ENCODE assay signal across 1 cellular context in genomic region chr1:18955442-18956188, GRCh38.
A peak's percentile ranks its signal among the peaks of the same experiment; 100 is the strongest.
TF ChIP-seq lines count a peak whose summit lies in the region.

No MANE protein-coding gene starts in this region.

TF ChIP-seq in HepG2, 621 proteins besides CTCF, POLR2A, EP300 and RAD21 (continued from another document and continues in another):
- TF ChIP-seq, protein P1, sequence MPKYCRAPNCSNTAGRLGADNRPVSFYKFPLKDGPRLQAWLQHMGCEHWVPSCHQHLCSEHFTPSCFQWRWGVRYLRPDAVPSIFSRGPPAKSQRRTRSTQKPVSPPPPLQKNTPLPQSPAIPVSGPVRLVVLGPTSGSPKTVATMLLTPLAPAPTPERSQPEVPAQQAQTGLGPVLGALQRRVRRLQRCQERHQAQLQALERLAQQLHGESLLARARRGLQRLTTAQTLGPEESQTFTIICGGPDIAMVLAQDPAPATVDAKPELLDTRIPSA (CRISPR knock-in tag; IDR thresholded peaks at IDR 0.05; ENCODE audit: borderline replicate concordance), result peak; percentile 22; the same call in 1 of the 2 replicates
- TF ChIP-seq MTA3 (CRISPR knock-in tag; IDR thresholded peaks at IDR 0.05) (no peak), ZNF256 (CRISPR knock-in tag; conservative IDR thresholded peaks at IDR 0.05) (no peak), MED1 (CRISPR knock-in tag; IDR thresholded peaks at IDR 0.05) (0 out of 2 replicates have a peak, but pooled peaks have one; percentile 17), ZNF20 (CRISPR knock-in tag; IDR thresholded peaks at IDR 0.05) (no peak), ZNF607 (CRISPR knock-in tag; IDR thresholded peaks at IDR 0.05; ENCODE audit: borderline replicate concordance) (no peak), MEF2D (CRISPR knock-in tag; IDR thresholded peaks at IDR 0.05) (no peak), ZNF776 (CRISPR knock-in tag; IDR thresholded peaks at IDR 0.05) (peak; percentile 32; the same call in 1 of the 2 replicates), FOXO4 (CRISPR knock-in tag; conservative IDR thresholded peaks at IDR 0.05) (no peak), GATAD2A (CRISPR knock-in tag; IDR thresholded peaks at IDR 0.05) (no peak), GPN1 (CRISPR knock-in tag; IDR thresholded peaks at IDR 0.05; ENCODE audit: borderline replicate concordance) (no peak), DR1 (CRISPR knock-in tag; IDR thresholded peaks at IDR 0.05) (no peak), ZNF253 (CRISPR knock-in tag; IDR thresholded peaks at IDR 0.05; ENCODE audit: borderline replicate concordance) (no peak), ZNF263 (CRISPR knock-in tag; IDR thresholded peaks at IDR 0.05) (0 out of 2 replicates have a peak, but pooled peaks have one; percentile 9), ZNF747 (CRISPR knock-in tag; IDR thresholded peaks at IDR 0.05; ENCODE audit: borderline replicate concordance) (no peak), SALL2 (CRISPR knock-in tag; IDR thresholded peaks at IDR 0.05) (no peak), HMGA1 (CRISPR knock-in tag; conservative IDR thresholded peaks at IDR 0.05) (no peak), ZNF839 (CRISPR knock-in tag; IDR thresholded peaks at IDR 0.05; ENCODE audit: borderline replicate concordance) (no peak), RFX3 (CRISPR knock-in tag; IDR thresholded peaks at IDR 0.05) (no peak), ZNF275 (CRISPR knock-in tag; IDR thresholded peaks at IDR 0.05; ENCODE audit: borderline replicate concordance) (no peak), SIN3A (IDR thresholded peaks at IDR 0.05; ENCODE audit: borderline replicate concordance, low read depth, low read length) (no peak), EEA1 (CRISPR knock-in tag; IDR thresholded peaks at IDR 0.05; ENCODE audit: borderline replicate concordance) (no peak), KLF6 (CRISPR knock-in tag; IDR thresholded peaks at IDR 0.05) (0 out of 2 replicates have a peak, but pooled peaks have one; percentile 36), CREB1 (IDR thresholded peaks at IDR 0.05) (no peak), CREB1 (CRISPR knock-in tag; IDR thresholded peaks at IDR 0.05) (no peak), ZSCAN29 (CRISPR knock-in tag; conservative IDR thresholded peaks at IDR 0.05) (no peak), ZNF235 (CRISPR knock-in tag; IDR thresholded peaks at IDR 0.05; ENCODE audit: borderline replicate concordance) (peak; percentile 83; the same call in 1 of the 2 replicates), TIGD3 (CRISPR knock-in tag; IDR thresholded peaks at IDR 0.05; ENCODE audit: borderline replicate concordance) (no peak), SMAD1 (CRISPR knock-in tag; IDR thresholded peaks at IDR 0.05; ENCODE audit: borderline replicate concordance, low read depth) (no peak), NR2F1 (CRISPR knock-in tag; IDR thresholded peaks at IDR 0.05) (no peak), ZNF615 (CRISPR knock-in tag; IDR thresholded peaks at IDR 0.05; ENCODE audit: borderline replicate concordance) (no peak), ZNF564 (CRISPR knock-in tag; IDR thresholded peaks at IDR 0.05) (no peak), MLLT10 (CRISPR knock-in tag; IDR thresholded peaks at IDR 0.05) (no peak), ZNF251 (CRISPR knock-in tag; IDR thresholded peaks at IDR 0.05) (no peak), YEATS4 (CRISPR knock-in tag; IDR thresholded peaks at IDR 0.05; ENCODE audit: borderline replicate concordance) (peak; percentile 20; the same call in 1 of the 2 replicates), ZNF670 (CRISPR knock-in tag; IDR thresholded peaks at IDR 0.05; ENCODE audit: borderline replicate concordance) (no peak), SETDB1 (CRISPR knock-in tag; IDR thresholded peaks at IDR 0.05; ENCODE audit: borderline replicate concordance) (no peak), ZNF282 (IDR thresholded peaks at IDR 0.05; ENCODE audit: partially characterized antibody) (no peak), CENPT (CRISPR knock-in tag; IDR thresholded peaks at IDR 0.05; ENCODE audit: low read depth) (no peak), HOXA5 (CRISPR knock-in tag; IDR thresholded peaks at IDR 0.05) (no peak), ZNF567 (CRISPR knock-in tag; IDR thresholded peaks at IDR 0.05; ENCODE audit: borderline replicate concordance) (no peak), RFX5 (IDR thresholded peaks at IDR 0.05; ENCODE audit: low read depth, low read length) (no peak), MYPOP (CRISPR knock-in tag; IDR thresholded peaks at IDR 0.05) (no peak)
- TF ChIP-seq, protein P2, sequence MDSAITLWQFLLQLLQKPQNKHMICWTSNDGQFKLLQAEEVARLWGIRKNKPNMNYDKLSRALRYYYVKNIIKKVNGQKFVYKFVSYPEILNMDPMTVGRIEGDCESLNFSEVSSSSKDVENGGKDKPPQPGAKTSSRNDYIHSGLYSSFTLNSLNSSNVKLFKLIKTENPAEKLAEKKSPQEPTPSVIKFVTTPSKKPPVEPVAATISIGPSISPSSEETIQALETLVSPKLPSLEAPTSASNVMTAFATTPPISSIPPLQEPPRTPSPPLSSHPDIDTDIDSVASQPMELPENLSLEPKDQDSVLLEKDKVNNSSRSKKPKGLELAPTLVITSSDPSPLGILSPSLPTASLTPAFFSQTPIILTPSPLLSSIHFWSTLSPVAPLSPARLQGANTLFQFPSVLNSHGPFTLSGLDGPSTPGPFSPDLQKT (CRISPR knock-in tag; IDR thresholded peaks at IDR 0.05; ENCODE audit: borderline replicate concordance), result no peak
- TF ChIP-seq, protein P3, sequence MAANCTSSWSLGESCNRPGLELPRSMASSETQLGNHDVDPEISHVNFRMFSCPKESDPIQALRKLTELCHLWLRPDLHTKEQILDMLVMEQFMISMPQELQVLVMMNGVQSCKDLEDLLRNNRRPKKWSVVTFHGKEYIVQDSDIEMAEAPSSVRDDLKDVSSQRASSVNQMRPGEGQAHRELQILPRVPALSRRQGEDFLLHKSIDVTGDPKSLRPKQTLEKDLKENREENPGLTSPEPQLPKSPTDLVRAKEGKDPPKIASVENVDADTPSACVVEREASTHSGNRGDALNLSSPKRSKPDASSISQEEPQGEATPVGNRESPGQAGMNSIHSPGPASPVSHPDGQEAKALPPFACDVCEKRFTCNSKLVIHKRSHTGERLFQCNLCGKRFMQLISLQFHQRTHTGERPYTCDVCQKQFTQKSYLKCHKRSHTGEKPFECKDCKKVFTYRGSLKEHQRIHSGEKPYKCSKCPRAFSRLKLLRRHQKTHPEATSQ (CRISPR knock-in tag; IDR thresholded peaks at IDR 0.05; ENCODE audit: borderline replicate concordance), result no peak
- TF ChIP-seq, protein P4, sequence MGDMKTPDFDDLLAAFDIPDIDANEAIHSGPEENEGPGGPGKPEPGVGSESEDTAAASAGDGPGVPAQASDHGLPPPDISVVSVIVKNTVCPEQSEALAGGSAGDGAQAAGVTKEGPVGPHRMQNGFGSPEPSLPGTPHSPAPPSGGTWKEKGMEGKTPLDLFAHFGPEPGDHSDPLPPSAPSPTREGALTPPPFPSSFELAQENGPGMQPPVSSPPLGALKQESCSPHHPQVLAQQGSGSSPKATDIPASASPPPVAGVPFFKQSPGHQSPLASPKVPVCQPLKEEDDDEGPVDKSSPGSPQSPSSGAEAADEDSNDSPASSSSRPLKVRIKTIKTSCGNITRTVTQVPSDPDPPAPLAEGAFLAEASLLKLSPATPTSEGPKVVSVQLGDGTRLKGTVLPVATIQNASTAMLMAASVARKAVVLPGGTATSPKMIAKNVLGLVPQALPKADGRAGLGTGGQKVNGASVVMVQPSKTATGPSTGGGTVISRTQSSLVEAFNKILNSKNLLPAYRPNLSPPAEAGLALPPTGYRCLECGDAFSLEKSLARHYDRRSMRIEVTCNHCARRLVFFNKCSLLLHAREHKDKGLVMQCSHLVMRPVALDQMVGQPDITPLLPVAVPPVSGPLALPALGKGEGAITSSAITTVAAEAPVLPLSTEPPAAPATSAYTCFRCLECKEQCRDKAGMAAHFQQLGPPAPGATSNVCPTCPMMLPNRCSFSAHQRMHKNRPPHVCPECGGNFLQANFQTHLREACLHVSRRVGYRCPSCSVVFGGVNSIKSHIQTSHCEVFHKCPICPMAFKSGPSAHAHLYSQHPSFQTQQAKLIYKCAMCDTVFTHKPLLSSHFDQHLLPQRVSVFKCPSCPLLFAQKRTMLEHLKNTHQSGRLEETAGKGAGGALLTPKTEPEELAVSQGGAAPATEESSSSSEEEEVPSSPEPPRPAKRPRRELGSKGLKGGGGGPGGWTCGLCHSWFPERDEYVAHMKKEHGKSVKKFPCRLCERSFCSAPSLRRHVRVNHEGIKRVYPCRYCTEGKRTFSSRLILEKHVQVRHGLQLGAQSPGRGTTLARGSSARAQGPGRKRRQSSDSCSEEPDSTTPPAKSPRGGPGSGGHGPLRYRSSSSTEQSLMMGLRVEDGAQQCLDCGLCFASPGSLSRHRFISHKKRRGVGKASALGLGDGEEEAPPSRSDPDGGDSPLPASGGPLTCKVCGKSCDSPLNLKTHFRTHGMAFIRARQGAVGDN (CRISPR knock-in tag; IDR thresholded peaks at IDR 0.05), result peak; percentile 69
- TF ChIP-seq, protein P5, sequence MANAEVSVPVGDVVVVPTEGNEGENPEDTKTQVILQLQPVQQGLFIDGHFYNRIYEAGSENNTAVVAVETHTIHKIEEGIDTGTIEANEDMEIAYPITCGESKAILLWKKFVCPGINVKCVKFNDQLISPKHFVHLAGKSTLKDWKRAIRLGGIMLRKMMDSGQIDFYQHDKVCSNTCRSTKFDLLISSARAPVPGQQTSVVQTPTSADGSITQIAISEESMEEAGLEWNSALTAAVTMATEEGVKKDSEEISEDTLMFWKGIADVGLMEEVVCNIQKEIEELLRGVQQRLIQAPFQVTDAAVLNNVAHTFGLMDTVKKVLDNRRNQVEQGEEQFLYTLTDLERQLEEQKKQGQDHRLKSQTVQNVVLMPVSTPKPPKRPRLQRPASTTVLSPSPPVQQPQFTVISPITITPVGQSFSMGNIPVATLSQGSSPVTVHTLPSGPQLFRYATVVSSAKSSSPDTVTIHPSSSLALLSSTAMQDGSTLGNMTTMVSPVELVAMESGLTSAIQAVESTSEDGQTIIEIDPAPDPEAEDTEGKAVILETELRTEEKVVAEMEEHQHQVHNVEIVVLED (CRISPR knock-in tag; IDR thresholded peaks at IDR 0.05; ENCODE audit: borderline replicate concordance), result no peak
- TF ChIP-seq, protein P6, sequence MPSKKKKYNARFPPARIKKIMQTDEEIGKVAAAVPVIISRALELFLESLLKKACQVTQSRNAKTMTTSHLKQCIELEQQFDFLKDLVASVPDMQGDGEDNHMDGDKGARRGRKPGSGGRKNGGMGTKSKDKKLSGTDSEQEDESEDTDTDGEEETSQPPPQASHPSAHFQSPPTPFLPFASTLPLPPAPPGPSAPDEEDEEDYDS (CRISPR knock-in tag; IDR thresholded peaks at IDR 0.05), result no peak
